Comparison of ENCODE assay signal across 20 cellular contexts in the genomic region with DNA sequence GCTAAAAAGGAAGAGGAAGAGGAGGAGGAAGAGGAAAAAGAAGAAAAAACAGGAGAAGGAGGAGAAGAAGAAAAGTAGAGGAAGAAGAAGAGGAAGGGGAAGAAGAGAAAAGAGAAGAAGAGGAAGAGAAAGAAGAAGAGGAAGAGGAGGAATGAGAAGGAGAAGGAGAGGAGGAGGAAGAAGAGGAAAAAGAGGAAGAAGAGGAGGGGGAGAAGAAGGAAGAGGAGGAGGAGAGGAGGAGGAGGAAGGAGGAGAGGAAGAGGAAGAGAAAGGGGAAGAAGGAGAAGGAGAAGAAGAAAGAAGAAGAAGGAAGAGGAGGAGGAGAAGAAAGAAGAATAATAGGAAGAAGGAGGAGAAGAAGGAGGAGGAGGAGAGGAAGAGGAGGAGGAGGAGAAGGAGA.
A peak's percentile ranks its signal among the peaks of the same experiment; 100 is the strongest.
DNase-seq lines count a peak whose midpoint lies in the region; ATAC-seq and FAIRE-seq lines count a peak whose summit lies in the region.
"Had no signal": no experiment of that assay in that cellular context is flagged by ENCODE, and none has a peak within 500 bp of the region (broad histone marks: within the 10 kb centered on the region; RNA-seq: fewer than 3 reads in every experiment).

No MANE protein-coding gene starts in this region.

- H3K4me1 Mint-ChIP-seq in T-helper 17 cell: peaks cover 11% of the 10 kb centered on the region
- peaks cover 59% of the 10 kb centered on the region for H3K4me1 Mint-ChIP-seq in dendritic cell treated with granulocyte-macrophage colony-stimulating factor and Interleukin-4, amounts not matched to agents 40 ng/mL and 50 ng/mL, for 4 days (ENCODE audit: low read depth)
- H3K4me1 Mint-ChIP-seq in stimulated activated naive B cell treated with anti-CD40 and anti-IgM and Interleukin-4, amounts not matched to agents 10 μg/mL and 1 μg/mL and 100 μg/mL, for 72 hours: peaks cover 25 to 42% of the 10 kb centered on the region in 2 donors

- intact Hi-C loops in dendritic cell treated with granulocyte-macrophage colony-stimulating factor and Interleukin-4, amounts not matched to agents 40 ng/mL and 50 ng/mL, for 4 days (cut with micrococcal nuclease): no loop called here

- no peak overlapping the region for H3K4me3 Mint-ChIP-seq in T-helper 17 cell
- no peak overlapping the region for H3K4me3 Mint-ChIP-seq in dendritic cell treated with granulocyte-macrophage colony-stimulating factor and Interleukin-4, amounts not matched to agents 40 ng/mL and 50 ng/mL, for 4 days
- no peak overlapping the region for H3K4me3 Mint-ChIP-seq in stimulated activated naive B cell treated with anti-CD40 and anti-IgM and Interleukin-4, amounts not matched to agents 10 μg/mL and 1 μg/mL and 100 μg/mL, for 72 hours
- H3K4me3 Mint-ChIP-seq: WTC11 had no signal

- peak overlapping the region; percentile 73 to 79 for H3K27ac Mint-ChIP-seq in activated naive CD4-positive, alpha-beta T cell treated with anti-CD3 and anti-CD28 coated beads, Interleukin-2, amount 50 U/mL, for 72 hours
- peak overlapping the region; percentile 91 for H3K27ac Mint-ChIP-seq in T-helper 17 cell
- H3K27ac Mint-ChIP-seq in dendritic cell treated with granulocyte-macrophage colony-stimulating factor and Interleukin-4, amounts not matched to agents 40 ng/mL and 50 ng/mL, for 4 days: peak overlapping the region; percentile 83
- peak overlapping the region; percentile 79 for H3K27ac Mint-ChIP-seq in stimulated activated naive B cell treated with anti-CD40 and anti-IgM and Interleukin-4, amounts not matched to agents 10 μg/mL and 1 μg/mL and 100 μg/mL, for 72 hours

- DNase-seq in activated naive CD4-positive, alpha-beta T cell treated with anti-CD3 and anti-CD28 coated beads, Interleukin-2, amount 50 U/mL, for 72 hours (ENCODE audit: low spot score in 2 of 2): no peak
- no peak for DNase-seq in activated naive CD4-positive, alpha-beta T cell treated with anti-CD3 and anti-CD28 coated beads, Interleukin-2, amount 50 U/mL, for 16 hours
- DNase-seq in T-helper 17 cell (no peak), RCC 7860 (ENCODE audit: low spot score) (no peak)
- no peak for DNase-seq in stimulated activated naive B cell treated with anti-CD40 and anti-IgM and Interleukin-4, amounts not matched to agents 10 μg/mL and 1 μg/mL and 100 μg/mL, for 72 hours
- DNase-seq: DMS153; NCI-H1105; NCI-H187 treated with DMSO at 0.1 percent for 48 hours; NCI-H524; PC-3; stimulated activated CD4-positive, alpha-beta T cell treated with anti-CD3 and anti-CD28 coated beads, Interleukin-15, amount 100 ng/mL, for 24 hours; stomach; thyroid gland had no signal

- H3K9me3 ChIP-seq in T-helper 17 cell (ENCODE audit: control insufficient read depth, low read length, poor library complexity, severe bottlenecking): no peaks in the 10 kb centered on the region
- H3K9me3 ChIP-seq: left lung, stomach, thyroid gland had no signal

- H3K27me3 Mint-ChIP-seq in T-helper 17 cell: no peaks in the 10 kb centered on the region
- peaks cover 8% of the 10 kb centered on the region for H3K27me3 Mint-ChIP-seq in dendritic cell treated with granulocyte-macrophage colony-stimulating factor and Interleukin-4, amounts not matched to agents 40 ng/mL and 50 ng/mL, for 4 days
- no peaks in the 10 kb centered on the region for H3K27me3 Mint-ChIP-seq in stimulated activated naive B cell treated with anti-CD40 and anti-IgM and Interleukin-4, amounts not matched to agents 10 μg/mL and 1 μg/mL and 100 μg/mL, for 72 hours

- peaks cover 25 to 36% of the 10 kb centered on the region in 2 donors for H3K36me3 Mint-ChIP-seq in activated naive CD4-positive, alpha-beta T cell treated with anti-CD3 and anti-CD28 coated beads, Interleukin-2, amount 50 U/mL, for 72 hours
- H3K36me3 Mint-ChIP-seq in T-helper 17 cell (ENCODE audit: low read depth): peaks cover 15% of the 10 kb centered on the region
- no peaks in the 10 kb centered on the region for H3K36me3 Mint-ChIP-seq in dendritic cell treated with granulocyte-macrophage colony-stimulating factor and Interleukin-4, amounts not matched to agents 40 ng/mL and 50 ng/mL, for 4 days (ENCODE audit: low read depth)
- H3K36me3 Mint-ChIP-seq in stimulated activated naive B cell treated with anti-CD40 and anti-IgM and Interleukin-4, amounts not matched to agents 10 μg/mL and 1 μg/mL and 100 μg/mL, for 72 hours: peaks cover 54 to 76% of the 10 kb centered on the region in 2 donors

- no peak for ATAC-seq in activated naive CD4-positive, alpha-beta T cell treated with anti-CD3 and anti-CD28 coated beads, Interleukin-2, amount 50 U/mL, for 72 hours
- ATAC-seq in T-helper 17 cell (no peak), HG03095 (IDR thresholded peaks at IDR 0.05; ENCODE audit: unreplicated experiment) (no peak), HG02938 (IDR thresholded peaks at IDR 0.05; ENCODE audit: unreplicated experiment) (no peak)
- ATAC-seq in stimulated activated naive B cell treated with anti-CD40 and anti-IgM and Interleukin-4, amounts not matched to agents 10 μg/mL and 1 μg/mL and 100 μg/mL, for 72 hours (replicated peaks): no peak
- ATAC-seq: left lung, PC-3, Right ventricle myocardium inferior, WTC11 had no signal

- FAIRE-seq in RCC 7860 (lab: Jason Lieb, UNC): no peak
- FAIRE-seq: islet of Langerhans had no signal

- H3K9me3 Mint-ChIP-seq in activated naive CD4-positive, alpha-beta T cell treated with anti-CD3 and anti-CD28 coated beads, Interleukin-2, amount 50 U/mL, for 72 hours: no peaks in the 10 kb centered on the region
- H3K9me3 Mint-ChIP-seq in dendritic cell treated with granulocyte-macrophage colony-stimulating factor and Interleukin-4, amounts not matched to agents 40 ng/mL and 50 ng/mL, for 4 days: peaks cover 23% of the 10 kb centered on the region
- peaks cover 0 to 6% of the 10 kb centered on the region in 2 donors for H3K9me3 Mint-ChIP-seq in stimulated activated naive B cell treated with anti-CD40 and anti-IgM and Interleukin-4, amounts not matched to agents 10 μg/mL and 1 μg/mL and 100 μg/mL, for 72 hours
- H3K9me3 Mint-ChIP-seq: WTC11 had no signal
